Comparison of ENCODE assay signal across 12 cellular contexts in genomic region chr19:43228730-43229129, GRCh38. TPM values are rescaled to one million over a fixed set of nuclear protein-coding genes. Genes with fewer than 3 reads are reported as not detected.
DNase-seq lines count a peak whose midpoint lies in the region; ATAC-seq and TF ChIP-seq lines count a peak whose summit lies in the region.
"Not testable (repeated sequence)": the region's sequence is repeated elsewhere in the genome, so short reads cannot be mapped to it uniquely, and the experiment has no call there.
"Had no signal": no experiment of that assay in that cellular context is flagged by ENCODE, and none has a peak within 500 bp of the region (broad histone marks: within the 10 kb centered on the region; RNA-seq: fewer than 3 reads in every experiment).

No MANE protein-coding gene starts in this region.

- DNase-seq in DND-41 (peak; percentile 42), Karpas-422 (peak; percentile 45), WERI-Rb-1 (peak; percentile 24), mammary epithelial cell (peak; percentile 14), glutamatergic neuron (peak; percentile 41), nephron progenitor cell (peak; percentile 22)
- peak; percentile 6 to 18 for DNase-seq in activated T-cell treated with anti-CD3 and anti-CD28 coated beads, Interleukin-2, amount 50 U/mL, for 72 hours

- H3K9me3 Mint-ChIP-seq in activated T-cell treated with anti-CD3 and anti-CD28 coated beads, Interleukin-2, amount 50 U/mL, for 72 hours, result peaks cover 12 to 25% of the 10 kb centered on the region in 2 donors
- H3K9me3 Mint-ChIP-seq in glutamatergic neuron (ENCODE audit: unreplicated experiment) (peaks cover 18% of the 10 kb centered on the region), nephron progenitor cell (peaks cover 47% of the 10 kb centered on the region)

- intact Hi-C loops in mammary epithelial cell (cut with micrococcal nuclease), result loop anchor here (5.0 kb wide), 2 partner anchors 44 to 199 kb away; no protein-coding TSS in a partner anchor

- H3K27me3 ChIP-seq in DND-41 (ENCODE audit: insufficient read depth, low read length, poor library complexity); Karpas-422 (ENCODE audit: low read length); WERI-Rb-1 (ENCODE audit: insufficient read depth, low read depth, severe bottlenecking); mammary epithelial cell (ENCODE audit: insufficient read depth, low read length): not testable (repeated sequence)

- not testable (repeated sequence) for H3K79me2 ChIP-seq in DND-41 (ENCODE audit: insufficient read depth, low read length); Karpas-422 (ENCODE audit: low read length); mammary epithelial cell (ENCODE audit: insufficient read depth, low read length)

- not testable (repeated sequence) for ATAC-seq in DND-41 (ENCODE audit: insufficient read depth, low read depth); activated T-cell treated with anti-CD3 and anti-CD28 coated beads, Interleukin-2, amount 50 U/mL, for 72 hours (replicated peaks in 1 of 2)

- H3K4me3 ChIP-seq in DND-41 (ENCODE audit: low read depth in 1 of 2, low read length in 2 of 2); Karpas-422 (ENCODE audit: low read length); WERI-Rb-1 (ENCODE audit: low read depth, low read length); mammary epithelial cell (replicated peaks in 1 of 3; ENCODE audit: insufficient read depth in 1 of 3, low read depth in 2 of 3, low read length in 3 of 3): not testable (repeated sequence)

- CTCF ChIA-PET in mammary epithelial cell (lab: Charles Lee; ENCODE audit: low non-redundant PET), result not testable (repeated sequence)

- H3K9ac ChIP-seq in DND-41 (ENCODE audit: low read depth, low read length); Karpas-422 (ENCODE audit: low read length); mammary epithelial cell (ENCODE audit: insufficient read depth, low read length): not testable (repeated sequence)

- not testable (repeated sequence) for H3K4me2 ChIP-seq in DND-41 (ENCODE audit: insufficient read depth, low read length); Karpas-422 (ENCODE audit: low read depth, low read length, poor library complexity, severe bottlenecking); mammary epithelial cell (ENCODE audit: insufficient read depth, low read depth, low read length)

- peaks cover 27% of the 10 kb centered on the region for H3K9me3 ChIP-seq in DND-41 (ENCODE audit: insufficient read depth, low read length, severe bottlenecking)
- H3K9me3 ChIP-seq in Karpas-422 (ENCODE audit: low read length), result not testable (repeated sequence)
- peaks cover 33% of the 10 kb centered on the region for H3K9me3 ChIP-seq in WERI-Rb-1 (ENCODE audit: severe bottlenecking)
- H3K9me3 ChIP-seq in mammary epithelial cell (replicated peaks; ENCODE audit: insufficient read depth, low read length), result peaks cover 15% of the 10 kb centered on the region

- not testable (repeated sequence) for H4K20me1 ChIP-seq in DND-41 (ENCODE audit: insufficient read depth, low read length); Karpas-422 (ENCODE audit: insufficient read depth, low read depth, low read length); mammary epithelial cell (ENCODE audit: insufficient read depth, low read length)

- H2AFZ ChIP-seq in DND-41 (ENCODE audit: low read depth, low read length); Karpas-422 (ENCODE audit: low read length); mammary epithelial cell (ENCODE audit: low read depth, low read length): not testable (repeated sequence)

- not testable (repeated sequence) for H3K27me3 Mint-ChIP-seq in activated T-cell treated with anti-CD3 and anti-CD28 coated beads, Interleukin-2, amount 50 U/mL, for 72 hours (ENCODE audit: low read depth); glutamatergic neuron (ENCODE audit: unreplicated experiment); nephron progenitor cell (ENCODE audit: low read depth, poor library complexity)

- WGBS in mammary epithelial cell (ENCODE audit: low coverage, missing lambda C conversion rate), result 32% methylated on average over 2 of the region's 2 CpGs

- not testable (repeated sequence) for H3K4me1 Mint-ChIP-seq in activated T-cell treated with anti-CD3 and anti-CD28 coated beads, Interleukin-2, amount 50 U/mL, for 72 hours (ENCODE audit: low read depth); glutamatergic neuron (ENCODE audit: low read depth, unreplicated experiment); nephron progenitor cell

- H3K36me3 ChIP-seq in DND-41 (ENCODE audit: insufficient read depth, low read length); Karpas-422 (ENCODE audit: insufficient read depth, low read length); WERI-Rb-1; mammary epithelial cell (ENCODE audit: insufficient read depth, low read length): not testable (repeated sequence)

- in situ Hi-C loops in mammary epithelial cell (cut with MboI; ENCODE audit: low sequenced_read_pairs in 2 of 2), result not testable (repeated sequence)

- not testable (repeated sequence) for TF ChIP-seq CTCF in DND-41 (IDR thresholded peaks at IDR 0.05; ENCODE audit: borderline replicate concordance, extremely low read depth, low read length, poor library complexity, severe bottlenecking); WERI-Rb-1 (IDR thresholded peaks at IDR 0.05; ENCODE audit: low read depth, low read length); mammary epithelial cell (conservative IDR thresholded peaks at IDR 0.05 in 1 of 2, IDR thresholded peaks at IDR 0.05 in 1 of 2; ENCODE audit: extremely low read depth in 1 of 2, insufficient read depth in 1 of 2, low read depth in 1 of 2, low read length in 2 of 2); glutamatergic neuron (IDR thresholded peaks at IDR 0.05; ENCODE audit: partially characterized antibody, unreplicated experiment); nephron progenitor cell (IDR thresholded peaks at IDR 0.05)

- not testable (repeated sequence) for H3K27ac Mint-ChIP-seq in activated T-cell treated with anti-CD3 and anti-CD28 coated beads, Interleukin-2, amount 50 U/mL, for 72 hours; glutamatergic neuron (ENCODE audit: unreplicated experiment); nephron progenitor cell

- not testable (repeated sequence) for BruUV-seq in mammary epithelial cell (replicated peaks; lab: Mats Ljungman, UMichigan)

- not testable (repeated sequence) for H3K27ac ChIP-seq in DND-41 (ENCODE audit: low read length); Karpas-422 (ENCODE audit: low read length); WERI-Rb-1; mammary epithelial cell (ENCODE audit: insufficient read depth, low read depth, low read length)

- H3K36me3 Mint-ChIP-seq in activated T-cell treated with anti-CD3 and anti-CD28 coated beads, Interleukin-2, amount 50 U/mL, for 72 hours (ENCODE audit: insufficient read depth in 2 of 2), result peaks cover 10 to 13% of the 10 kb centered on the region in 2 donors
- H3K36me3 Mint-ChIP-seq in glutamatergic neuron (ENCODE audit: unreplicated experiment); nephron progenitor cell (ENCODE audit: low read depth): not testable (repeated sequence)

- not testable (repeated sequence) for H3K4me1 ChIP-seq in DND-41 (ENCODE audit: insufficient read depth, low read length); Karpas-422 (ENCODE audit: low read length); mammary epithelial cell (ENCODE audit: insufficient read depth, low read length)

- H3K9me2 ChIP-seq in Karpas-422 (replicated peaks; ENCODE audit: insufficient read depth, low read length), result not testable (repeated sequence)

- dilution Hi-C loops in mammary epithelial cell (cut with HindIII; ENCODE audit: low sequenced_read_pairs), result not testable (repeated sequence)

- not testable (repeated sequence) for H3K4me3 Mint-ChIP-seq in activated T-cell treated with anti-CD3 and anti-CD28 coated beads, Interleukin-2, amount 50 U/mL, for 72 hours; glutamatergic neuron (ENCODE audit: unreplicated experiment); nephron progenitor cell

RNA-seq across cellular contexts. Expression of gene PSG4, which starts 23.3 kb away (rescaled TPM):
- not detected in 2 replicates for total RNA-seq in Karpas-422 (2014; rRNA removed; shearing (Covaris generic); ENCODE audit: low replicate concordance)
- total RNA-seq in activated T-cell treated with anti-CD3 and anti-CD28 coated beads, Interleukin-2, amount 50 U/mL, for 72 hours, result not detected
- total RNA-seq in mammary epithelial cell, result 10 to 100 TPM in 1 of 2 donors, not detected in 1; 43.8 TPM
- polyA plus RNA-seq in mammary epithelial cell, result 5.6 TPM
- 17.5 TPM for polyA minus RNA-seq in mammary epithelial cell
- total RNA-seq in glutamatergic neuron (ENCODE audit: unreplicated experiment), result not detected
- total RNA-seq: A673, PC-3, Right ventricle myocardium superior had no signal
- polyA plus RNA-seq: CD4-positive, CD25-positive, alpha-beta regulatory T cell had no signal

RNA-seq across cellular contexts. Expression of gene PSG9, which starts 40.6 kb away (rescaled TPM):
- not detected in 2 replicates for total RNA-seq in Karpas-422 (2014; rRNA removed; shearing (Covaris generic); ENCODE audit: low replicate concordance)
- total RNA-seq in activated T-cell treated with anti-CD3 and anti-CD28 coated beads, Interleukin-2, amount 50 U/mL, for 72 hours, result not detected
- total RNA-seq in mammary epithelial cell, result under 1 TPM in 1 of 2 donors, not detected in 1; 0.33 TPM
- 0.10 TPM for polyA plus RNA-seq in mammary epithelial cell
- polyA minus RNA-seq in mammary epithelial cell, result not detected
- not detected for total RNA-seq in glutamatergic neuron (ENCODE audit: unreplicated experiment)
- total RNA-seq: A673; CD4-positive, CD25-positive, alpha-beta regulatory T cell; PC-3; Right ventricle myocardium superior had no signal
- polyA plus RNA-seq: CD4-positive, CD25-positive, alpha-beta regulatory T cell had no signal

RNA-seq across cellular contexts. Expression of gene PSG5, which starts 42.4 kb away (rescaled TPM):
- total RNA-seq in Karpas-422 (2014; rRNA removed; shearing (Covaris generic); ENCODE audit: low replicate concordance), result not detected in 2 replicates
- total RNA-seq in activated T-cell treated with anti-CD3 and anti-CD28 coated beads, Interleukin-2, amount 50 U/mL, for 72 hours, result not detected
- total RNA-seq in mammary epithelial cell, result 10 to 100 TPM in 1 of 2 donors, under 1 TPM in 1; 0.59 to 10.2 TPM
- polyA plus RNA-seq in mammary epithelial cell, result 0.99 TPM
- polyA minus RNA-seq in mammary epithelial cell, result not detected
- not detected for total RNA-seq in glutamatergic neuron (ENCODE audit: unreplicated experiment)
- total RNA-seq: A673; CD4-positive, CD25-positive, alpha-beta regulatory T cell; PC-3; Right ventricle myocardium superior; SK-MEL-5 had no signal
- polyA plus RNA-seq: CD4-positive, CD25-positive, alpha-beta regulatory T cell had no signal
